ENCODE assay signal across 1 cellular context in the genomic region with DNA sequence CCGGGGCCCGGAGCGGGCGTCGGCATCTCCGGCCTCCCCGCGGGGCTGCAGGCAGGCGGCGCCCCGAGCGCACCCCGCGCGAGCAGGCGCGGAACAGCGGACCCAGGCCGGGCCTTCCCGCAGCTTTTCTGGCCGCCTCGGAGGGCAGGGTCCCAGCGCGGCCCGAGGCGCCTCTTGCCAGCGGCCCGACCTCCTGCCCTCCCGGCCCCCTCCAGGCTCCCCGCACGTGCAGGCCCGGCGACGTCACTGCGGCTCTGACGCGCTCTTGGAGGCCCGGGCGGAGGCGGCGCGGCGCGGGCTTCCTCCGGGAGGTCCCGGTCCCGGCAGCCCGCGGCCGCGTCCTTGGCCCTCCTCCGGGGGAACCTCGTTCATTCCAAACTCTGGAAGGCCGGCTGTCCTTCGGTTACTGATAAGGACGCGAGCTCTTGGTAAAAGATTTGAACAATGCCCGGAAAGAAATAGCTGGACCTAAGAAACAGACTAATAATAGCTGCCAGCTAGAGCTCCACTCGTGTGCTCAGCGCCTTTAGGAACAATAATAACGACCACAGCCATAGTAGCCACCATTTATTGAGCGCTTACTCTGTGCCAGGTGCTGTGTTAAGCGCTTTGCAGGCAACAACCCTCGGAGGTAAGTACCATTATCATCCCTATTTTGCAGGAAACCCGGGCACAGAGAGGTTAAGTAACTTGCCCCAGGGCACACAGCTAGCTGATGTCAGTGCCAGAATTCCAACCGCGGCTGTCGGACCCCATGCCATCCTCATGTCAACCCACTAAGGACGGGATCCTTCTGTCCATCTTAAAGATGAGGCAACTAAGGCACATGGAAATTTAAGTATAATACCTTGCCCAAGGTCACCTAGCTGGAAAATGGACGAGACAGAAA.
TF ChIP-seq lines count a peak whose summit lies in the region.

No MANE protein-coding gene starts in this region.

TF ChIP-seq in GM12878, 131 proteins besides CTCF, POLR2A, EP300 and RAD21 (continued from another document):
- TF ChIP-seq, protein P1, sequence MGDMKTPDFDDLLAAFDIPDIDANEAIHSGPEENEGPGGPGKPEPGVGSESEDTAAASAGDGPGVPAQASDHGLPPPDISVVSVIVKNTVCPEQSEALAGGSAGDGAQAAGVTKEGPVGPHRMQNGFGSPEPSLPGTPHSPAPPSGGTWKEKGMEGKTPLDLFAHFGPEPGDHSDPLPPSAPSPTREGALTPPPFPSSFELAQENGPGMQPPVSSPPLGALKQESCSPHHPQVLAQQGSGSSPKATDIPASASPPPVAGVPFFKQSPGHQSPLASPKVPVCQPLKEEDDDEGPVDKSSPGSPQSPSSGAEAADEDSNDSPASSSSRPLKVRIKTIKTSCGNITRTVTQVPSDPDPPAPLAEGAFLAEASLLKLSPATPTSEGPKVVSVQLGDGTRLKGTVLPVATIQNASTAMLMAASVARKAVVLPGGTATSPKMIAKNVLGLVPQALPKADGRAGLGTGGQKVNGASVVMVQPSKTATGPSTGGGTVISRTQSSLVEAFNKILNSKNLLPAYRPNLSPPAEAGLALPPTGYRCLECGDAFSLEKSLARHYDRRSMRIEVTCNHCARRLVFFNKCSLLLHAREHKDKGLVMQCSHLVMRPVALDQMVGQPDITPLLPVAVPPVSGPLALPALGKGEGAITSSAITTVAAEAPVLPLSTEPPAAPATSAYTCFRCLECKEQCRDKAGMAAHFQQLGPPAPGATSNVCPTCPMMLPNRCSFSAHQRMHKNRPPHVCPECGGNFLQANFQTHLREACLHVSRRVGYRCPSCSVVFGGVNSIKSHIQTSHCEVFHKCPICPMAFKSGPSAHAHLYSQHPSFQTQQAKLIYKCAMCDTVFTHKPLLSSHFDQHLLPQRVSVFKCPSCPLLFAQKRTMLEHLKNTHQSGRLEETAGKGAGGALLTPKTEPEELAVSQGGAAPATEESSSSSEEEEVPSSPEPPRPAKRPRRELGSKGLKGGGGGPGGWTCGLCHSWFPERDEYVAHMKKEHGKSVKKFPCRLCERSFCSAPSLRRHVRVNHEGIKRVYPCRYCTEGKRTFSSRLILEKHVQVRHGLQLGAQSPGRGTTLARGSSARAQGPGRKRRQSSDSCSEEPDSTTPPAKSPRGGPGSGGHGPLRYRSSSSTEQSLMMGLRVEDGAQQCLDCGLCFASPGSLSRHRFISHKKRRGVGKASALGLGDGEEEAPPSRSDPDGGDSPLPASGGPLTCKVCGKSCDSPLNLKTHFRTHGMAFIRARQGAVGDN (IDR thresholded peaks at IDR 0.05), result 0 out of 2 replicates have a peak, but pooled peaks have one; percentile 33
- TF ChIP-seq BACH1 (IDR thresholded peaks at IDR 0.05; ENCODE audit: borderline replicate concordance) (0 out of 2 replicates have a peak, but pooled peaks have one; percentile 27), BHLHE40 (IDR thresholded peaks at IDR 0.05; ENCODE audit: borderline replicate concordance in 1 of 2, low read depth in 2 of 2, low read length in 1 of 2) (peak; percentile 92 to 98), CREM (IDR thresholded peaks at IDR 0.05; ENCODE audit: low read depth) (0 out of 2 replicates have a peak, but pooled peaks have one; percentile 28), FOXK2 (IDR thresholded peaks at IDR 0.05) (no peak), CREB1 (IDR thresholded peaks at IDR 0.05; ENCODE audit: low read depth) (peak; percentile 47; the same call in 1 of the 2 replicates), IKZF1 (conservative IDR thresholded peaks at IDR 0.05) (peak; percentile 59), SMARCA5 (IDR thresholded peaks at IDR 0.05) (peak; percentile 79), RB1 (IDR thresholded peaks at IDR 0.05; ENCODE audit: borderline replicate concordance) (no peak), NR2F1 (conservative IDR thresholded peaks at IDR 0.05) (0 out of 2 replicates have a peak, but pooled peaks have one; percentile 28), BRCA1 (IDR thresholded peaks at IDR 0.05; ENCODE audit: low read depth, low read length) (no peak)
